8 cellular contexts compared by ENCODE assay signal in genomic region chr16:88649195-88649923, GRCh38. TPM values are rescaled to one million over a fixed set of nuclear protein-coding genes. Genes with fewer than 3 reads are reported as not detected.
DNase-seq lines count a peak whose midpoint lies in the region; ATAC-seq and TF ChIP-seq lines count a peak whose summit lies in the region.

No MANE protein-coding gene starts in this region.

- ATAC-seq in stimulated activated naive B cell treated with anti-CD40 and anti-IgM and Interleukin-4, amounts not matched to agents 10 μg/mL and 1 μg/mL and 100 μg/mL, for 72 hours (replicated peaks), result no peak

- 77 to 81% methylated on average over 7 to 10 of the region's 20 CpGs for WGBS in esophagus squamous epithelium, 2 donors

- peak overlapping the region; percentile 62 for H3K27ac Mint-ChIP-seq in T-helper 1 cell treated with Interleukin-12 subunit alpha and Interleukin-12 subunit beta and Interleukin-4 antibody, amounts not matched to agents 30 μg/mL and 1 μg/mL, for 36 hours
- H3K27ac Mint-ChIP-seq in stimulated activated naive B cell treated with anti-CD40 and anti-IgM and Interleukin-4, amounts not matched to agents 10 μg/mL and 1 μg/mL and 100 μg/mL, for 72 hours, result peak overlapping the region; percentile 98

- H3K4me1 ChIP-seq in esophagus squamous epithelium, result peaks cover 7 to 32% (median 21%) of the 10 kb centered on the region in 3 donors

- no peaks in the 10 kb centered on the region for H3K27me3 ChIP-seq in esophagus squamous epithelium

- no peaks in the 10 kb centered on the region for H3K27me3 Mint-ChIP-seq in T-helper 1 cell treated with Interleukin-12 subunit alpha and Interleukin-12 subunit beta and Interleukin-4 antibody, amounts not matched to agents 30 μg/mL and 1 μg/mL, for 36 hours (ENCODE audit: low read depth)
- H3K27me3 Mint-ChIP-seq in stimulated activated naive B cell treated with anti-CD40 and anti-IgM and Interleukin-4, amounts not matched to agents 10 μg/mL and 1 μg/mL and 100 μg/mL, for 72 hours, result no peaks in the 10 kb centered on the region

- peak overlapping the region in 3 of 4 donors; percentile 80 to 91 (median 83) for H3K27ac ChIP-seq in esophagus squamous epithelium

- no peaks in the 10 kb centered on the region for H3K9me3 Mint-ChIP-seq in T-helper 1 cell treated with Interleukin-12 subunit alpha and Interleukin-12 subunit beta and Interleukin-4 antibody, amounts not matched to agents 30 μg/mL and 1 μg/mL, for 36 hours
- H3K9me3 Mint-ChIP-seq in stimulated activated naive B cell treated with anti-CD40 and anti-IgM and Interleukin-4, amounts not matched to agents 10 μg/mL and 1 μg/mL and 100 μg/mL, for 72 hours, result no peaks in the 10 kb centered on the region

- peaks cover 18% of the 10 kb centered on the region for H3K4me1 Mint-ChIP-seq in T-helper 1 cell treated with Interleukin-12 subunit alpha and Interleukin-12 subunit beta and Interleukin-4 antibody, amounts not matched to agents 30 μg/mL and 1 μg/mL, for 36 hours (ENCODE audit: low read depth)
- peaks cover 35 to 79% of the 10 kb centered on the region in 2 donors for H3K4me1 Mint-ChIP-seq in stimulated activated naive B cell treated with anti-CD40 and anti-IgM and Interleukin-4, amounts not matched to agents 10 μg/mL and 1 μg/mL and 100 μg/mL, for 72 hours

- H3K36me3 ChIP-seq in esophagus squamous epithelium, result peaks cover 0 to 40% (median 0%) of the 10 kb centered on the region in 3 donors

- H3K36me3 Mint-ChIP-seq in T-helper 1 cell treated with Interleukin-12 subunit alpha and Interleukin-12 subunit beta and Interleukin-4 antibody, amounts not matched to agents 30 μg/mL and 1 μg/mL, for 36 hours (ENCODE audit: low read depth), result peaks cover 17% of the 10 kb centered on the region
- H3K36me3 Mint-ChIP-seq in stimulated activated naive B cell treated with anti-CD40 and anti-IgM and Interleukin-4, amounts not matched to agents 10 μg/mL and 1 μg/mL and 100 μg/mL, for 72 hours, result peaks cover 53% of the 10 kb centered on the region in 2 donors

- no peaks in the 10 kb centered on the region for H3K9me3 ChIP-seq in esophagus squamous epithelium

- TF ChIP-seq POLR2A in esophagus squamous epithelium (IDR thresholded peaks at IDR 0.05), result no peak

- peak overlapping the region; percentile 71 to 96 (median 72) for H3K4me3 ChIP-seq in esophagus squamous epithelium

- TF ChIP-seq CTCF in esophagus squamous epithelium (IDR thresholded peaks at IDR 0.05), result no peak

- intact Hi-C loops in esophagus squamous epithelium (cut with DNase I), result no loop called here

- H3K4me3 Mint-ChIP-seq in T-helper 1 cell treated with Interleukin-12 subunit alpha and Interleukin-12 subunit beta and Interleukin-4 antibody, amounts not matched to agents 30 μg/mL and 1 μg/mL, for 36 hours, result peak overlapping the region; percentile 89
- H3K4me3 Mint-ChIP-seq in stimulated activated naive B cell treated with anti-CD40 and anti-IgM and Interleukin-4, amounts not matched to agents 10 μg/mL and 1 μg/mL and 100 μg/mL, for 72 hours, result peak overlapping the region; percentile 92 to 96

- no peak for DNase-seq in T-helper 1 cell
- peak; percentile 41 for DNase-seq in NCI-H524 treated with DMSO at 0.1 percent for 48 hours (lab: John Stamatoyannopoulos, UW)
- DNase-seq in esophagus squamous epithelium (lab: John Stamatoyannopoulos, UW), result no peak
- DNase-seq in stimulated activated naive B cell treated with anti-CD40 and anti-IgM and Interleukin-4, amounts not matched to agents 10 μg/mL and 1 μg/mL and 100 μg/mL, for 72 hours, result no peak
- no peak for DNase-seq in iPS-NIHi11 (ENCODE audit: low spot score)
- no peak for DNase-seq in stimulated activated naive CD4-positive, alpha-beta T cell treated with Interleukin-2 at 50 U/mL for 16 hours (lab: John Stamatoyannopoulos, UW)
- DNase-seq in activated CD4-positive, alpha-beta T cell treated with anti-CD3 and anti-CD28 coated beads, Interleukin-2, amount 50 U/mL, for 48 hours, result no peak

RNA-seq across cellular contexts. Expression of gene CYBA, which starts 1.5 kb away (rescaled TPM):
- 100 to 1,000 TPM in 2 of 4 donors, 10 to 100 TPM in 2; 67.1 to 205 (median 98.7) TPM for total RNA-seq in esophagus squamous epithelium

RNA-seq across cellular contexts. Expression of gene IL17C, which starts 11.0 kb away (rescaled TPM):
- 1 to 10 TPM in 1 of 4 donors, not detected in 3; 2.4 TPM for total RNA-seq in esophagus squamous epithelium

RNA-seq across cellular contexts. Expression of gene MVD, which starts 13.5 kb away (rescaled TPM):
- 100 to 1,000 TPM in 1 of 4 donors, 10 to 100 TPM in 3; 52.7 to 134 (median 71.4) TPM for total RNA-seq in esophagus squamous epithelium

RNA-seq across cellular contexts. Expression of gene SNAI3, which starts 36.9 kb away (rescaled TPM):
- total RNA-seq in esophagus squamous epithelium, result under 1 TPM in 2 of 4 donors, not detected in 2; 0.23 to 0.95 TPM

RNA-seq across cellular contexts. Expression of gene RNF166, which starts 56.8 kb away (rescaled TPM):
- total RNA-seq in esophagus squamous epithelium, result 10 to 100 TPM in 2 of 4 donors, 1 to 10 TPM in 2; 7.1 to 16.8 (median 9.6) TPM
